Comparison of ENCODE assay signal across 1 cellular context in genomic region chr7:99235925-99236324, GRCh38.
TF ChIP-seq lines count a peak whose summit lies in the region.

No MANE protein-coding gene starts in this region.

TF ChIP-seq in K562, 482 proteins besides CTCF, POLR2A, EP300 and RAD21 (continued from another document):
- peak; percentile 57; the same call in 1 of the 2 replicates for TF ChIP-seq NFE2 (IDR thresholded peaks at IDR 0.05; ENCODE audit: low read depth)
- TF ChIP-seq EGR1 (conservative IDR thresholded peaks at IDR 0.05), result peak; percentile 90
- peak; percentile 13; the same call in 1 of the 2 replicates for TF ChIP-seq C11orf30 (IDR thresholded peaks at IDR 0.05; ENCODE audit: low read depth)
